8 cellular contexts compared by ENCODE assay signal in the genomic region with DNA sequence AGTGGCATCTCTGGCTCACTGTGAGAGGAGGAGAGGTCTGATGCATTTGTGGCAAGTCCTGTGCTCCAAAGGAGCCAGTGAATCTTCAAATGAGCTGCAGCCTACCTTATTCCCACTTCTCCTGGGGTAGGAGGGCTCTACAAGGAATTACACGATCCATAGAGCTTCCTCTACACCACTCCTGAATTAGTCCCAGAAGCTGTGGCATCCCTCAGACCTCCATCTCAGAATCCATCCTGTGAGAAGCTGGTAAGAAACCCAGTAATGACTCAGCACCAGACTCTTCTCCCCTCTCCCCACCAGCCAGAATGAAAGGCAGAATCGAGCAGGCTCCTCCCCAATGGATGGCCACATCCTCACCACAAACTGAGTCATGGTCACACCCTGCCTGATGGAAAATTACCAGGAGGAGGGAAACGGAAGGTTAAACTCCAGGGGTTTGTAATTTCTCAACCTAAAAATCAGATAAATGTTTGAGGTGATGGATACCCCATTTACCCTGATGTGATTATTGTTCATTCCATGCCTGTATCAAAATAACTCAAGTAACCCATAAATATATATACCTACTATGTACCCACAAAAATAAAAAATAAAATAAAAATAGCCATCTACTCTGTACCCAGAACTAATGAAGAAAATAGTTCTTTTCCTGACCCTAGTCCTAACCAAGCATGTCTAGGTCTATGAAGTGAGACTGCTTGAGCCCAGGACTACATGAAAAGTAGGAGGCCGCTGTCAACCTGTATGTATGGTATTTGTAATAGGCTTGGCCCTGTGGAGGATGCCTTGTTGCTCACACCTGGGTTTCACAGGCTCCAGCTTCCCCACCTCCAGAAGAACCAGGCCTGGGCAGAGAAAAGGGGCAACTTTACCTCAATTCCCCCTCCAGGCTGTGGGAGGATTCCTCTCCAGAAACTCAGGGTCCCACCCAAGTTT. TPM values are rescaled to one million over a fixed set of nuclear protein-coding genes. Genes with fewer than 3 reads are reported as not detected.
DNase-seq lines count a peak whose midpoint lies in the region; ATAC-seq, FAIRE-seq and TF ChIP-seq lines count a peak whose summit lies in the region.

No MANE protein-coding gene starts in this region.

- no peaks in the 10 kb centered on the region for H3K9me2 ChIP-seq in SK-N-SH

- POLR2A ChIA-PET in A549 (lab: Yijun Ruan, JAX) = interaction anchor here (0.6 to 2.5 kb wide), 7 partner anchors 10 to 84 kb away, joined by 3 to 48 read pairs (median 4); no protein-coding TSS in a partner anchor
- POLR2A ChIA-PET in SK-N-SH (lab: Yijun Ruan, JAX) = no interaction called here

- H3K9ac ChIP-seq in SK-N-SH = peak overlapping the region; percentile 88

- intact Hi-C loops in adrenal gland (cut with DNase I) (no loop called here), testis (cut with DNase I; ENCODE audit: low total_unique reads) (no loop called here)

- CTCF ChIA-PET in A549 (lab: Yijun Ruan, JAX) = interaction anchor here (0.8 to 31.1 kb wide), 8 partner anchors 10 to 102 kb away, joined by 3 to 644 read pairs (median 4); a partner anchor contains a TSS
- CTCF ChIA-PET in SK-N-SH (lab: Yijun Ruan, JAX) = interaction anchor here (1.2 to 2.3 kb wide), 2 partner anchors 11 to 38 kb away, joined by 5 to 10 read pairs; no protein-coding TSS in a partner anchor

- H3K9me3 ChIP-seq in A549 = no peaks in the 10 kb centered on the region
- no peaks in the 10 kb centered on the region for H3K9me3 ChIP-seq in SK-N-SH
- H3K9me3 ChIP-seq in adrenal gland (replicated peaks in 1 of 3) = no peaks in the 10 kb centered on the region
- no peaks in the 10 kb centered on the region for H3K9me3 ChIP-seq in testis

- peak; percentile 96 for FAIRE-seq in A549 (lab: Jason Lieb, UNC)

- H3K4me3 ChIP-seq in A549 (peak overlapping the region; percentile 46), SK-N-SH (ENCODE audit: low read depth in 2 of 2, low read length in 1 of 2) (peak overlapping the region; percentile 40 to 73; a peak in 3 of 4 replicates), adrenal gland (peak overlapping the region in 1 of 4 donors; percentile 52), testis (no peak overlapping the region)

- H4K20me1 ChIP-seq in SK-N-SH (ENCODE audit: insufficient read depth) = no peaks in the 10 kb centered on the region

- TF ChIP-seq EP300 in A549 (IDR thresholded peaks at IDR 0.05) = peak; percentile 36 to 66; a peak in 2 of 5 replicates
- peak in 1 of 2 experiments; percentile 84; a peak in 2 of 4 replicates for TF ChIP-seq EP300 in SK-N-SH (IDR thresholded peaks at IDR 0.05; ENCODE audit: borderline replicate concordance in 1 of 2, low read depth in 1 of 2, low read length in 1 of 2)

- ATAC-seq in A549 (peak; percentile 94 to 96), GM18907 (IDR thresholded peaks at IDR 0.05; ENCODE audit: unreplicated experiment) (peak; percentile 78), HG03342 (IDR thresholded peaks at IDR 0.05; ENCODE audit: unreplicated experiment) (peak; percentile 69)

- no peaks in the 10 kb centered on the region for H3K27me3 ChIP-seq in SK-N-SH (ENCODE audit: insufficient read depth)
- no peaks in the 10 kb centered on the region for H3K27me3 ChIP-seq in adrenal gland
- no peaks in the 10 kb centered on the region for H3K27me3 ChIP-seq in testis

- TF ChIP-seq RAD21 in A549 (conservative IDR thresholded peaks at IDR 0.05 in 1 of 2, IDR thresholded peaks at IDR 0.05 in 1 of 2) (no peak), SK-N-SH (IDR thresholded peaks at IDR 0.05; ENCODE audit: low read length) (no peak)

- 13% methylated on average over 4 of the region's 4 CpGs for WGBS in A549 (ENCODE audit: missing lambda C conversion rate)
- 23% methylated on average over 4 of the region's 4 CpGs for WGBS in SK-N-SH (ENCODE audit: low lambda C conversion rate)
- 38 to 48% (median 47%) methylated on average over 4 of the region's 4 CpGs for WGBS in adrenal gland, 4 donors
- WGBS in testis, 2 donors = 69 to 72% methylated on average over 3 to 4 of the region's 4 CpGs

- DNase-seq in A549 (ENCODE audit: low read depth in 1 of 2, low spot score in 1 of 2) = peak; percentile 97
- peak; percentile 15 for DNase-seq in SK-N-SH
- DNase-seq in adrenal gland = peak; percentile 77 to 95 (median 92)
- peak; percentile 74 for DNase-seq in iPS-NIHi7 (ENCODE audit: extremely low spot score)
- DNase-seq in stimulated activated CD4-positive, alpha-beta T cell treated with anti-CD3 and anti-CD28 coated beads, TNF-alpha, amount 100 ng/mL, for 48 hours (ENCODE audit: low read depth in 3 of 3) = peak; percentile 62 to 75 (median 71)
- no peak for DNase-seq in testis

- peaks cover 31% of the 10 kb centered on the region for H3F3A ChIP-seq in SK-N-SH (replicated peaks; ENCODE audit: insufficient read depth)

- H2AFZ ChIP-seq in SK-N-SH (ENCODE audit: low read depth) = peak overlapping the region; percentile 61; the same call in 1 of the 2 replicates

- H3K79me2 ChIP-seq in SK-N-SH (ENCODE audit: insufficient read depth) = peaks cover 31% of the 10 kb centered on the region

- H3K4me1 ChIP-seq in A549 (peaks cover 57% of the 10 kb centered on the region), SK-N-SH (ENCODE audit: control insufficient read depth in 1 of 2, insufficient read depth in 2 of 2, low read depth in 1 of 2, low read length in 1 of 2) (peaks cover 5 to 22% of the 10 kb centered on the region in 2 experiments; a peak in 3 of 4 replicates), adrenal gland (replicated peaks in 1 of 2) (peaks cover 16 to 24% of the 10 kb centered on the region in 2 donors), testis (peaks cover 11% of the 10 kb centered on the region)

- H3K4me2 ChIP-seq in A549 (peak overlapping the region; percentile 85), SK-N-SH (peak overlapping the region; percentile 94)

- H3K27ac ChIP-seq in A549 (peak overlapping the region; percentile 97), SK-N-SH (ENCODE audit: low read depth in 2 of 2, low read length in 1 of 2) (peak overlapping the region; percentile 78 to 99), adrenal gland (peak overlapping the region; percentile 62 to 94 (median 77)), testis (peak overlapping the region in 1 of 2 donors; percentile 16)

- TF ChIP-seq CTCF in A549 (IDR thresholded peaks at IDR 0.05) = no peak
- no peak for TF ChIP-seq CTCF in SK-N-SH (IDR thresholded peaks at IDR 0.05)
- TF ChIP-seq CTCF in adrenal gland (IDR thresholded peaks at IDR 0.05) = no peak
- no peak for TF ChIP-seq CTCF in testis (IDR thresholded peaks at IDR 0.05)

- H3K36me3 ChIP-seq in SK-N-SH (replicated peaks in 1 of 2; ENCODE audit: control insufficient read depth in 1 of 2, insufficient read depth in 2 of 2, low read length in 1 of 2) (peaks cover 8 to 25% of the 10 kb centered on the region in 2 experiments), adrenal gland (replicated peaks in 1 of 2) (peaks cover 0 to 23% of the 10 kb centered on the region in 2 donors), testis (ENCODE audit: low read depth, missing control alignments) (no peaks in the 10 kb centered on the region)

- peak; percentile 74 for TF ChIP-seq POLR2A in A549 (IDR thresholded peaks at IDR 0.05; ENCODE audit: low read length)
- TF ChIP-seq POLR2A in adrenal gland (IDR thresholded peaks at IDR 0.05) = peak; percentile 25 to 74
- no peak for TF ChIP-seq POLR2A in testis (IDR thresholded peaks at IDR 0.05)

TF ChIP-seq in SK-N-SH, 30 proteins besides CTCF, POLR2A, EP300 and RAD21 (continues in another document):
- no peak for TF ChIP-seq GABPA (IDR thresholded peaks at IDR 0.05; ENCODE audit: low read depth)
- no peak; the same call in 1 of the 2 replicates for TF ChIP-seq SIN3A (IDR thresholded peaks at IDR 0.05; ENCODE audit: borderline replicate concordance, low read depth, low read length)

RNA-seq across cellular contexts. Expression of a gene that starts 6.6 kb away (rescaled TPM):
- polyA plus RNA-seq in A549 (2011; rRNA removed) = 2,741 and 3,443 TPM in 2 replicates
- 2,155 and 2,437 TPM in 2 replicates for polyA plus RNA-seq in A549 (2012; cell fraction: cytosol; rRNA removed)
- polyA plus RNA-seq in A549 (2012; cell fraction: nucleus; rRNA removed) = 3,552 and 3,648 TPM in 2 replicates
- 3,389 to 3,848 TPM (median 3,810 TPM) in 3 replicates for polyA plus RNA-seq in A549 (2017; fragmentation: RNase III; extraction: RNeasy Plus Mini Kit Qiagen cat#74134 plus additional on column Dnase treatment)
- 2,968 and 3,588 TPM in 2 replicates for polyA minus RNA-seq in A549 (2011; rRNA and poly(A)+ RNA removed)
- 1,453 and 1,539 TPM in 2 replicates for polyA plus RNA-seq in SK-N-SH (2012; rRNA removed)
- polyA plus RNA-seq in SK-N-SH (2012; cell fraction: cytosol; rRNA removed) = 1,382 and 1,692 TPM in 2 replicates
- 1,500 and 1,629 TPM in 2 replicates for polyA plus RNA-seq in SK-N-SH (2012; cell fraction: nucleus; rRNA removed)
- total RNA-seq in adrenal gland = 1,000 to 10,000 TPM in 6 of 8 donors, 100 to 1,000 TPM in 2; 865 to 1,257 (median 1,087) TPM
- polyA plus RNA-seq in adrenal gland = 1,000 to 10,000 TPM in 1 of 3 donors, 100 to 1,000 TPM in 2; 520 to 1,308 (median 545) TPM
- total RNA-seq in testis = 100 to 1,000 TPM; 521 to 530 TPM
- 602 TPM for polyA plus RNA-seq in testis (ENCODE audit: insufficient read depth, low read depth, low replicate concordance)

RNA-seq across cellular contexts. Expression of a gene that starts 34.8 kb away (rescaled TPM):
- polyA plus RNA-seq in A549 (2011; rRNA removed) = 167 and 197 TPM in 2 replicates
- polyA plus RNA-seq in A549 (2012; cell fraction: cytosol; rRNA removed) = 106 and 112 TPM in 2 replicates
- polyA plus RNA-seq in A549 (2012; cell fraction: nucleus; rRNA removed) = 216 and 291 TPM in 2 replicates
- 70.3 to 83.3 TPM (median 78.0 TPM) in 3 replicates for polyA plus RNA-seq in A549 (2017; fragmentation: RNase III; extraction: RNeasy Plus Mini Kit Qiagen cat#74134 plus additional on column Dnase treatment)
- polyA minus RNA-seq in A549 (2011; rRNA and poly(A)+ RNA removed) = 124 and 125 TPM in 2 replicates
- 57.7 and 76.6 TPM in 2 replicates for polyA plus RNA-seq in SK-N-SH (2012; rRNA removed)
- 35.6 and 38.4 TPM in 2 replicates for polyA plus RNA-seq in SK-N-SH (2012; cell fraction: cytosol; rRNA removed)
- 290 and 367 TPM in 2 replicates for polyA plus RNA-seq in SK-N-SH (2012; cell fraction: nucleus; rRNA removed)
- total RNA-seq in adrenal gland = 10 to 100 TPM; 37.4 to 86.6 (median 66.9) TPM
- polyA plus RNA-seq in adrenal gland = 100 to 1,000 TPM in 2 of 3 donors, 10 to 100 TPM in 1; 68.4 to 464 (median 239) TPM
- 100 to 1,000 TPM; 114 to 182 TPM for total RNA-seq in testis
- polyA plus RNA-seq in testis (ENCODE audit: insufficient read depth, low read depth, low replicate concordance) = 190 TPM

RNA-seq across cellular contexts. Expression of a gene that starts 40.0 kb away (rescaled TPM):
- 0.20 and 0.41 TPM in 2 replicates for polyA plus RNA-seq in A549 (2011; rRNA removed)
- 0.03 and 0.08 TPM in 2 replicates for polyA plus RNA-seq in A549 (2012; cell fraction: cytosol; rRNA removed)
- polyA plus RNA-seq in A549 (2012; cell fraction: nucleus; rRNA removed) = 0.07 and 0.20 TPM in 2 replicates
- polyA plus RNA-seq in A549 (2017; fragmentation: RNase III; extraction: RNeasy Plus Mini Kit Qiagen cat#74134 plus additional on column Dnase treatment) = not detected in 3 replicates
- polyA minus RNA-seq in A549 (2011; rRNA and poly(A)+ RNA removed) = 0.08 TPM in 1 of 2 replicates, not detected in the other
- 0.06 and 0.10 TPM in 2 replicates for polyA plus RNA-seq in SK-N-SH (2012; rRNA removed)
- 0.05 and 0.17 TPM in 2 replicates for polyA plus RNA-seq in SK-N-SH (2012; cell fraction: cytosol; rRNA removed)
- polyA plus RNA-seq in SK-N-SH (2012; cell fraction: nucleus; rRNA removed) = 0.06 and 0.07 TPM in 2 replicates
- under 1 TPM in 4 of 8 donors, not detected in 4; 0.25 to 0.57 (median 0.35) TPM for total RNA-seq in adrenal gland
- under 1 TPM; 0.07 to 0.64 (median 0.29) TPM for polyA plus RNA-seq in adrenal gland
- total RNA-seq in testis = 1 to 10 TPM in 1 of 2 donors, under 1 TPM in 1; 0.31 to 1.4 TPM
- 3.1 TPM for polyA plus RNA-seq in testis (ENCODE audit: insufficient read depth, low read depth, low replicate concordance)

Comparison
In these comparisons a context has a peak if more than half of its experiments do, and no peak if none do; other contexts are left out.
1. H3K4me3 ChIP-seq: peak in A549 (single experiment) and SK-N-SH (2 of 2); none in testis (0 of 2).
2. Peak in every context shown above with its lines, with median percentiles within 50 percentile points of each other: ATAC-seq.